In the genomic region with DNA sequence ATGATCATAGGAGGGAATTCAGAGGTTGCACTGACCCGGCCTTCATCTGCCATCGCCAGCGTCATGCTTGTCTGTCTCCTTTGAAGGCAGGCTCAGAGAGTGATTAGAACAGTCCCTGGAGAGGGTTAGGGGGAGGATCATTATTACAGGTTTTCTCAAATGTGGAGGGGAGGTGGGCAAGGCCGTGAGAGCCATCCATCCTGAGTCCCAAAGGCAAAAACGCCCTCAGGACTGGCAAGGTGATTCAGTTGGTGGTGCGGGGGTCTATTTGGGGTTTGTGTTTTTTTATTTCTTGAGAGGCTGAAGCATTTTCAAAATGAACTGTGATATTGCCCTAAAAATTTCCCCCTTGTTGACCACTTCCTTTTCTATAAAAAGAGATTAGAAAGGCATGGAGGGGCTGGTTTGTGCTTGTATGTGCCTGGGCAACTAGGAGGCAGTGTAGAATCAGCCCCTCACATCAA, we compare ENCODE assay signal across 25 cellular contexts. TPM values are rescaled to one million over a fixed set of nuclear protein-coding genes. Genes with fewer than 3 reads are reported as not detected.
DNase-seq lines count a peak whose midpoint lies in the region; ATAC-seq and TF ChIP-seq lines count a peak whose summit lies in the region.
"Had no signal": no experiment of that assay in that cellular context is flagged by ENCODE, and none has a peak within 500 bp of the region (broad histone marks: within the 10 kb centered on the region; RNA-seq: fewer than 3 reads in every experiment).

No MANE protein-coding gene starts in this region.

- H3K4me1 Mint-ChIP-seq in type B pancreatic cell (ENCODE audit: unreplicated experiment) = no peaks in the 10 kb centered on the region
- H3K4me1 Mint-ChIP-seq: activated naive CD4-positive, alpha-beta T cell treated with anti-CD3 and anti-CD28 coated beads, Interleukin-2, amount 10 ng/mL, durations not matched to agents 7 days and 5 days had no signal

- 84 to 85% methylated on average over 6 of the region's 6 CpGs for WGBS in tibial nerve, 2 donors

- no peaks in the 10 kb centered on the region for H3K36me3 Mint-ChIP-seq in type B pancreatic cell
- H3K36me3 Mint-ChIP-seq: activated naive CD4-positive, alpha-beta T cell treated with anti-CD3 and anti-CD28 coated beads, Interleukin-2, amount 10 ng/mL, durations not matched to agents 7 days and 5 days; mesothelial cell of epicardium had no signal

- no peaks in the 10 kb centered on the region for H3K36me3 ChIP-seq in tibial nerve
- H3K36me3 ChIP-seq: heart left ventricle, left lung had no signal

- no peak for TF ChIP-seq EP300 in tibial nerve (IDR thresholded peaks at IDR 0.05)

- DNase-seq in COLO668 (lab: John Stamatoyannopoulos, UW; ENCODE audit: unreplicated experiment) (no peak), tibial nerve (ENCODE audit: low spot score in 2 of 2) (no peak), type B pancreatic cell (ENCODE audit: extremely low spot score, unreplicated experiment) (no peak), NCI-H1417 (lab: John Stamatoyannopoulos, UW) (no peak)
- DNase-seq: activated CD8-positive, alpha-beta T cell treated with anti-CD3 and anti-CD28 coated beads, Interleukin-2, amount 10 ng/mL, durations not matched to agents 7 days and 5 days; activated naive CD4-positive, alpha-beta T cell treated with anti-CD3 and anti-CD28 coated beads, Interleukin-2, amount 10 ng/mL, durations not matched to agents 7 days and 5 days; activated T-cell treated with anti-CD3 and anti-CD28 coated beads, Interleukin-2, amount 50 U/mL, for 48 hours; anterior cingulate cortex; Caco-2; caudate nucleus; heart left ventricle; left lung; NCI-H2107; posterior cingulate gyrus; stimulated activated CD4-positive, alpha-beta T cell treated with anti-CD3 and anti-CD28 coated beads, Interleukin-2, amount 100 ng/mL, for 24 hours; T1000; trophoblast cell had no signal

- no peak overlapping the region for H3K4me3 ChIP-seq in tibial nerve
- H3K4me3 ChIP-seq: heart left ventricle, left lung had no signal

- peaks cover 0 to 4% (median 0%) of the 10 kb centered on the region in 4 donors for H3K9me3 ChIP-seq in tibial nerve

- no peak overlapping the region for H3K4me3 Mint-ChIP-seq in type B pancreatic cell
- H3K4me3 Mint-ChIP-seq: activated CD8-positive, alpha-beta T cell treated with anti-CD3 and anti-CD28 coated beads, Interleukin-2, amount 10 ng/mL, durations not matched to agents 7 days and 5 days; activated naive CD4-positive, alpha-beta T cell treated with anti-CD3 and anti-CD28 coated beads, Interleukin-2, amount 10 ng/mL, durations not matched to agents 7 days and 5 days; mesothelial cell of epicardium; nephron; stimulated activated naive CD8-positive, alpha-beta T cell treated with anti-CD3 and anti-CD28 coated beads, Interleukin-15, Interleukin-2, amounts not matched to agents 100 ng/mL and 50 ng/mL, for 24 hours had no signal

- H3K27ac ChIP-seq in tibial nerve = no peak overlapping the region
- H3K27ac ChIP-seq: heart left ventricle, left lung had no signal

- TF ChIP-seq CTCF in tibial nerve (IDR thresholded peaks at IDR 0.05) (no peak), type B pancreatic cell (conservative IDR thresholded peaks at IDR 0.05) (no peak)

- TF ChIP-seq POLR2A in tibial nerve (IDR thresholded peaks at IDR 0.05) = no peak

- peaks cover 5% of the 10 kb centered on the region for H3K9me3 Mint-ChIP-seq in type B pancreatic cell
- H3K9me3 Mint-ChIP-seq: nephron; stimulated activated naive CD8-positive, alpha-beta T cell treated with anti-CD3 and anti-CD28 coated beads, Interleukin-15, Interleukin-2, amounts not matched to agents 100 ng/mL and 50 ng/mL, for 24 hours had no signal

- H3K27ac Mint-ChIP-seq in type B pancreatic cell = no peak overlapping the region
- H3K27ac Mint-ChIP-seq: activated CD8-positive, alpha-beta T cell treated with anti-CD3 and anti-CD28 coated beads, Interleukin-2, amount 10 ng/mL, durations not matched to agents 7 days and 5 days; activated naive CD4-positive, alpha-beta T cell treated with anti-CD3 and anti-CD28 coated beads, Interleukin-2, amount 10 ng/mL, durations not matched to agents 7 days and 5 days; mesothelial cell of epicardium; nephron; stimulated activated naive CD8-positive, alpha-beta T cell treated with anti-CD3 and anti-CD28 coated beads, Interleukin-15, Interleukin-2, amounts not matched to agents 100 ng/mL and 50 ng/mL, for 24 hours had no signal

- H3K4me1 ChIP-seq in tibial nerve = peaks cover 0 to 14% (median 0%) of the 10 kb centered on the region in 4 donors
- H3K4me1 ChIP-seq: Caco-2, left lung had no signal

- ATAC-seq in GM18868 (IDR thresholded peaks at IDR 0.05; ENCODE audit: unreplicated experiment) (peak; percentile 78), GM21786 (IDR thresholded peaks at IDR 0.05; ENCODE audit: unreplicated experiment) (peak; percentile 78), HG03432 (IDR thresholded peaks at IDR 0.05; ENCODE audit: unreplicated experiment) (peak; percentile 82)
- ATAC-seq: activated CD4-positive, CD25-positive, alpha-beta regulatory T cell treated with anti-CD3 and anti-CD28 coated beads, Interleukin-2, amount 50 U/mL, for 24 hours; activated CD8-positive, alpha-beta T cell treated with anti-CD3 and anti-CD28 coated beads, Interleukin-2, amount 10 ng/mL, durations not matched to agents 7 days and 5 days; heart left ventricle; HepG2; left lung had no signal

- peaks cover 3% of the 10 kb centered on the region for H3K27me3 Mint-ChIP-seq in type B pancreatic cell
- H3K27me3 Mint-ChIP-seq: stimulated activated naive CD8-positive, alpha-beta T cell treated with anti-CD3 and anti-CD28 coated beads, Interleukin-15, Interleukin-2, amounts not matched to agents 100 ng/mL and 50 ng/mL, for 24 hours had no signal

- no peaks in the 10 kb centered on the region for H3K27me3 ChIP-seq in tibial nerve
- H3K27me3 ChIP-seq: heart left ventricle, left lung had no signal

RNA-seq across cellular contexts. Expression of a gene that starts 39.3 kb away (rescaled TPM):
- total RNA-seq in tibial nerve = 10 to 100 TPM; 50.4 to 87.6 (median 67.8) TPM
- total RNA-seq in type B pancreatic cell (ENCODE audit: low replicate concordance) = 13.3 and 45.5 TPM in 2 replicates
- total RNA-seq: Caco-2, HepG2 had no signal
